Comparison of ENCODE assay signal across 11 cellular contexts in genomic region chr12:89373772-89374572, GRCh38. TPM values are rescaled to one million over a fixed set of nuclear protein-coding genes. Genes with fewer than 3 reads are reported as not detected.
DNase-seq lines count a peak whose midpoint lies in the region; ATAC-seq and TF ChIP-seq lines count a peak whose summit lies in the region.
"Had no signal": no experiment of that assay in that cellular context is flagged by ENCODE, and none has a peak within 500 bp of the region (broad histone marks: within the 10 kb centered on the region; RNA-seq: fewer than 3 reads in every experiment).

No MANE protein-coding gene starts in this region.

- H3K36me3 ChIP-seq in smooth muscle cell (ENCODE audit: low read depth) = no peaks in the 10 kb centered on the region
- H3K36me3 ChIP-seq: thyroid gland had no signal

- WGBS in right cardiac atrium = 22% methylated on average over 2 of the region's 2 CpGs
- WGBS in smooth muscle cell (ENCODE audit: low lambda C conversion rate) = 3% methylated on average over 2 of the region's 2 CpGs

- ATAC-seq in right cardiac atrium = peak; percentile 82 to 83
- ATAC-seq in HG03354 (IDR thresholded peaks at IDR 0.05; ENCODE audit: poor library complexity, severe bottlenecking, unreplicated experiment) = no peak

- no peaks in the 10 kb centered on the region for H3K36me3 Mint-ChIP-seq in MCF 10A (ENCODE audit: insufficient read depth, unreplicated experiment)
- H3K36me3 Mint-ChIP-seq: activated naive CD8-positive, alpha-beta T cell had no signal

- TSS peak; percentile 29 for BruUV-seq in MCF 10A (replicated peaks; lab: Mats Ljungman, UMichigan)

- H3K4me2 ChIP-seq in smooth muscle cell = peak overlapping the region; percentile 64

- no peaks in the 10 kb centered on the region for H3K9me3 Mint-ChIP-seq in MCF 10A (ENCODE audit: unreplicated experiment)

- H3K27me3 ChIP-seq in right cardiac atrium (ENCODE audit: control insufficient read depth, insufficient read depth) (no peaks in the 10 kb centered on the region), smooth muscle cell (ENCODE audit: low read depth) (no peaks in the 10 kb centered on the region)
- H3K27me3 ChIP-seq: thyroid gland had no signal

- no peak overlapping the region for H3K9ac ChIP-seq in smooth muscle cell (ENCODE audit: low read depth)

- H3K27me3 Mint-ChIP-seq in MCF 10A (ENCODE audit: insufficient read depth, unreplicated experiment) = no peaks in the 10 kb centered on the region
- H3K27me3 Mint-ChIP-seq: activated naive CD8-positive, alpha-beta T cell had no signal

- H3K27ac ChIP-seq in right cardiac atrium (ENCODE audit: low read length) (peak overlapping the region; percentile 34), smooth muscle cell (ENCODE audit: low read depth) (peak overlapping the region; percentile 86)

- POLR2A ChIA-PET in MCF 10A (lab: Yijun Ruan, JAX) = interaction anchor here (0.6 to 6.4 kb wide), 6 partner anchors 10 to 193 kb away, joined by 3 to 66 read pairs (median 8); partner anchors contain the start of gene DUSP6

- peaks cover 53% of the 10 kb centered on the region for H3K4me1 Mint-ChIP-seq in MCF 10A (ENCODE audit: insufficient read depth, unreplicated experiment)

- TF ChIP-seq CTCF in MCF 10A (IDR thresholded peaks at IDR 0.05; ENCODE audit: unreplicated experiment) (no peak), smooth muscle cell (IDR thresholded peaks at IDR 0.05; ENCODE audit: borderline replicate concordance, insufficient read depth, poor library complexity, severe bottlenecking) (no peak)

- no peak overlapping the region for H3K4me3 Mint-ChIP-seq in MCF 10A (ENCODE audit: unreplicated experiment)
- H3K4me3 Mint-ChIP-seq: activated naive CD8-positive, alpha-beta T cell had no signal

- H3K79me2 ChIP-seq in smooth muscle cell (ENCODE audit: low read depth) = no peaks in the 10 kb centered on the region

- peaks cover 10% of the 10 kb centered on the region for H3F3A ChIP-seq in smooth muscle cell (ENCODE audit: low read depth)

- intact Hi-C loops in MCF 10A (cut with micrococcal nuclease) = loop anchor here (2.0 kb wide), 1 partner anchor 21 kb away; the partner anchor contains the start of gene DUSP6
- intact Hi-C loops in right cardiac atrium (cut with DNase I) = no loop called here

- H2AFZ ChIP-seq in smooth muscle cell (ENCODE audit: low read depth) = no peak overlapping the region

- DNase-seq in HT1080 (ENCODE audit: low read depth) (peak; percentile 87), MCF 10A (ENCODE audit: unreplicated experiment) (peak; percentile 83), right cardiac atrium (no peak), smooth muscle cell (lab: John Stamatoyannopoulos, UW; ENCODE audit: unreplicated experiment) (no peak), HuH-7 (ENCODE audit: low spot score) (no peak), pons (ENCODE audit: low spot score) (no peak), NCI-H2081 (lab: John Stamatoyannopoulos, UW) (no peak)
- DNase-seq: NCI-H526 had no signal

- H3K9me3 ChIP-seq in right cardiac atrium (ENCODE audit: control insufficient read depth, low read length) (no peaks in the 10 kb centered on the region), smooth muscle cell (replicated peaks; ENCODE audit: low read depth) (no peaks in the 10 kb centered on the region)
- H3K9me3 ChIP-seq: thyroid gland had no signal

- no peak overlapping the region for H3K4me3 ChIP-seq in right cardiac atrium (ENCODE audit: low read length)
- no peak overlapping the region for H3K4me3 ChIP-seq in smooth muscle cell
- H3K4me3 ChIP-seq: thyroid gland had no signal

- peak overlapping the region; percentile 49 for H3K27ac Mint-ChIP-seq in MCF 10A (ENCODE audit: low read depth, unreplicated experiment)
- H3K27ac Mint-ChIP-seq: activated naive CD8-positive, alpha-beta T cell had no signal

- no peaks in the 10 kb centered on the region for H4K20me1 ChIP-seq in smooth muscle cell (ENCODE audit: low read depth)

- CTCF ChIA-PET in MCF 10A (lab: Yijun Ruan, JAX) = interaction anchor here (0.9 to 1.5 kb wide), 2 partner anchors 19 to 355 kb away, joined by 3 to 7 read pairs; no protein-coding TSS in a partner anchor

- H3K4me1 ChIP-seq in right cardiac atrium (ENCODE audit: control insufficient read depth, insufficient read depth, low read length) = peaks cover 4% of the 10 kb centered on the region
- H3K4me1 ChIP-seq in smooth muscle cell (ENCODE audit: low read depth) = peaks cover 21% of the 10 kb centered on the region

RNA-seq across cellular contexts. Expression of gene DUSP6, which starts 21.7 kb away (rescaled TPM):
- 0.32 and 1.2 TPM in 2 replicates for total RNA-seq in HT1080 (2014; rRNA removed; shearing (Covaris generic))
- polyA plus RNA-seq in HT1080 (2015; cell fraction: cytosol; rRNA removed) = 0.44 and 0.89 TPM in 2 replicates
- polyA plus RNA-seq in HT1080 (2015; cell fraction: nucleus; rRNA removed) = 0.37 and 1.4 TPM in 2 replicates
- 99.9 and 149 TPM in 2 replicates for total RNA-seq in MCF 10A (2022)
- total RNA-seq in right cardiac atrium = 10 to 100 TPM; 18.6 to 27.8 (median 24.1) TPM
- 18.5 TPM for polyA plus RNA-seq in right cardiac atrium
- total RNA-seq in smooth muscle cell = 147 and 195 TPM in 2 replicates
- polyA plus RNA-seq in smooth muscle cell = 135 and 192 TPM in 2 replicates

Comparison
In these comparisons a context has a peak if more than half of its experiments do, and no peak if none do; other contexts are left out.
1. DNase-seq: peak in HT1080 (single experiment) and MCF 10A (single experiment); none in right cardiac atrium (0 of 3), smooth muscle cell (single experiment), HuH-7 (single experiment), pons (single experiment) and NCI-H2081 (0 of 2).